ENCODE assay signal across 8 cellular contexts in the genomic region with DNA sequence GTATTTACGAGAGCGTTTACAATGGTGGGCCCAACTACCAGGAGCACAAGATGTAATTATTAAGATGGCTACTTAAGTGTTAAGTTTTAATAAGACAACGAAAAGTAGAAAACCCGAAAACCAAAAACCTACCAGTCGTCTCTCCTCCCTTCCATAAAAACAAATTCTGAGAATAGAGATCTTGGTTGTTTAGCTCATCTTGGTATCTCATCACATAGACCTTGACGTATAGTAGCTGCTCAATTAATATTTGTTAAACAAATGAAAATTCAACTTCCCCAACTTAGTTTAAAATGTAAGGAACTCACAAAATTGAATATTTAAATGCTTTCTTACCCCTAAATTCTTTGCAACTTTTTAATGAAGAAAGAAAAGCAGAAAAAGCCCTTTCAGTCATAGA. TPM values are rescaled to one million over a fixed set of nuclear protein-coding genes. Genes with fewer than 3 reads are reported as not detected.
DNase-seq lines count a peak whose midpoint lies in the region; ATAC-seq and TF ChIP-seq lines count a peak whose summit lies in the region.

No MANE protein-coding gene starts in this region.

- H3K36me3 Mint-ChIP-seq in IgD-negative memory B cell, result peaks cover 5% of the 10 kb centered on the region
- peaks cover 6 to 31% (median 25%) of the 10 kb centered on the region in 5 donors for H3K36me3 Mint-ChIP-seq in naive thymus-derived CD4-positive, alpha-beta T cell

- CTCF ChIA-PET in naive thymus-derived CD4-positive, alpha-beta T cell (lab: Charles Lee), result interaction anchor here (1.0 to 1.3 kb wide), 3 partner anchors 49 to 180 kb away, joined by 3 read pairs; no protein-coding TSS in a partner anchor

- ATAC-seq in naive thymus-derived CD4-positive, alpha-beta T cell, result no peak
- no peak for ATAC-seq in GM21717 (IDR thresholded peaks at IDR 0.05; ENCODE audit: unreplicated experiment)
- ATAC-seq in left lobe of liver, result no peak

- H2AFZ ChIP-seq in ACC112 (ENCODE audit: low read length, unreplicated experiment), result peak overlapping the region; percentile 96

- H3K79me2 ChIP-seq in ACC112 (ENCODE audit: control insufficient read depth, insufficient read depth, low read length, unreplicated experiment), result peaks cover 17% of the 10 kb centered on the region

- H3K27me3 ChIP-seq in ACC112 (ENCODE audit: insufficient read depth, low read length), result no peaks in the 10 kb centered on the region
- H3K27me3 ChIP-seq in colonic mucosa, result no peaks in the 10 kb centered on the region
- no peaks in the 10 kb centered on the region for H3K27me3 ChIP-seq in naive thymus-derived CD4-positive, alpha-beta T cell (ENCODE audit: control insufficient read depth in 2 of 2, insufficient read depth in 2 of 2, low read length in 2 of 2)

- no peak for DNase-seq in colonic mucosa
- no peak for DNase-seq in naive thymus-derived CD4-positive, alpha-beta T cell
- no peak for DNase-seq in NCI-H2171 (lab: John Stamatoyannopoulos, UW)
- no peak for DNase-seq in left lobe of liver (ENCODE audit: low spot score)
- no peak for DNase-seq in anterior cingulate cortex (lab: John Stamatoyannopoulos, UW)

- no peaks in the 10 kb centered on the region for H3K27me3 Mint-ChIP-seq in IgD-negative memory B cell
- H3K27me3 Mint-ChIP-seq in naive thymus-derived CD4-positive, alpha-beta T cell, result no peaks in the 10 kb centered on the region

- intact Hi-C loops in colonic mucosa (cut with DNase I), result loop anchor here (5.0 to 10.0 kb wide), 3 partner anchors 88 to 811 kb away; partner anchors contain the start of gene FAM76B
- intact Hi-C loops in naive thymus-derived CD4-positive, alpha-beta T cell (cut with micrococcal nuclease), result loop anchor here (5.0 kb wide), 7 partner anchors 163 to 1777 kb away; partner anchors contain the start of genes MED17 (in 1 of the 2) and SLC36A4 (in 1 of the 2)

- H3K9me3 Mint-ChIP-seq in IgD-negative memory B cell, result no peaks in the 10 kb centered on the region
- H3K9me3 Mint-ChIP-seq in naive thymus-derived CD4-positive, alpha-beta T cell, result peaks cover 0 to 5% (median 0%) of the 10 kb centered on the region in 11 donors

- TF ChIP-seq CTCF in colonic mucosa (IDR thresholded peaks at IDR 0.05), result no peak

- H3K27ac Mint-ChIP-seq in IgD-negative memory B cell, result peak overlapping the region in 2 of 3 donors; percentile 71 to 80
- peak overlapping the region in 8 of 9 donors; percentile 92 to 100 (median 96) for H3K27ac Mint-ChIP-seq in naive thymus-derived CD4-positive, alpha-beta T cell

- H3K9me3 ChIP-seq in colonic mucosa, result no peaks in the 10 kb centered on the region
- no peaks in the 10 kb centered on the region for H3K9me3 ChIP-seq in naive thymus-derived CD4-positive, alpha-beta T cell (ENCODE audit: control insufficient read depth in 2 of 3, low read length in 3 of 3)

- H3K4me1 Mint-ChIP-seq in IgD-negative memory B cell, result peaks cover 3 to 21% (median 16%) of the 10 kb centered on the region in 3 donors
- H3K4me1 Mint-ChIP-seq in naive thymus-derived CD4-positive, alpha-beta T cell, result peaks cover 13 to 54% (median 30%) of the 10 kb centered on the region in 7 donors

- peak overlapping the region; percentile 96 to 100 (median 98) for H3K4me3 Mint-ChIP-seq in IgD-negative memory B cell
- H3K4me3 Mint-ChIP-seq in naive thymus-derived CD4-positive, alpha-beta T cell, result peak overlapping the region; percentile 88 to 100 (median 96)

- POLR2A ChIA-PET in naive thymus-derived CD4-positive, alpha-beta T cell (lab: Charles Lee), result interaction anchor here (1.0 to 5.3 kb wide), 6 partner anchors 9 to 1040 kb away, joined by 4 to 53 read pairs (median 6); partner anchors contain the start of genes ENDOD1 and SRSF8

- H3K36me3 ChIP-seq in ACC112 (ENCODE audit: insufficient read depth, low read length) (peaks cover 22% of the 10 kb centered on the region), colonic mucosa (peaks cover 13% of the 10 kb centered on the region)
- H3K36me3 ChIP-seq in naive thymus-derived CD4-positive, alpha-beta T cell (ENCODE audit: control insufficient read depth in 2 of 3, insufficient read depth in 3 of 3, low read length in 3 of 3), result peaks cover 21 to 28% (median 23%) of the 10 kb centered on the region in 3 experiments

- peak overlapping the region; percentile 63 for H3K27ac ChIP-seq in ACC112 (ENCODE audit: low read depth, low read length)
- H3K27ac ChIP-seq in colonic mucosa, result no peak overlapping the region
- peak overlapping the region; percentile 91 for H3K27ac ChIP-seq in naive thymus-derived CD4-positive, alpha-beta T cell (ENCODE audit: low read depth, low read length)

- H3K4me1 ChIP-seq in ACC112 (ENCODE audit: control insufficient read depth, insufficient read depth, low read length, unreplicated experiment), result peaks cover 10% of the 10 kb centered on the region
- peaks cover 9% of the 10 kb centered on the region for H3K4me1 ChIP-seq in colonic mucosa
- peaks cover 9 to 13% of the 10 kb centered on the region in 2 donors for H3K4me1 ChIP-seq in naive thymus-derived CD4-positive, alpha-beta T cell (ENCODE audit: control insufficient read depth in 2 of 2, insufficient read depth in 2 of 2, low read length in 2 of 2)

- H3K9ac ChIP-seq in colonic mucosa (ENCODE audit: low read depth in 2 of 2, low read length in 2 of 2), result peak overlapping the region in 1 of 2 donors; percentile 46

- H3K4me3 ChIP-seq in ACC112 (ENCODE audit: low read depth, low read length) (peak overlapping the region; percentile 85), colonic mucosa (peak overlapping the region; percentile 90)
- peak overlapping the region; percentile 81 for H3K4me3 ChIP-seq in naive thymus-derived CD4-positive, alpha-beta T cell (ENCODE audit: low read length)

RNA-seq across cellular contexts. Expression of gene KDM4D, which starts 0.7 kb away (rescaled TPM):
- polyA plus RNA-seq in IgD-negative memory B cell, result 0.99 TPM
- total RNA-seq in colonic mucosa, result under 1 TPM in 1 of 2 donors, not detected in 1; 0.20 TPM
- total RNA-seq in naive thymus-derived CD4-positive, alpha-beta T cell, result under 1 TPM; 0.32 to 0.70 (median 0.68) TPM
- under 1 TPM; 0.44 to 0.66 TPM for polyA plus RNA-seq in naive thymus-derived CD4-positive, alpha-beta T cell
- total RNA-seq in left lobe of liver, result 0.23 TPM

RNA-seq across cellular contexts. Expression of gene CWC15, which starts 0.8 kb away (rescaled TPM):
- 56.3 TPM for polyA plus RNA-seq in IgD-negative memory B cell
- 10 to 100 TPM; 40.4 to 47.5 TPM for total RNA-seq in colonic mucosa
- total RNA-seq in naive thymus-derived CD4-positive, alpha-beta T cell, result 10 to 100 TPM; 64.1 to 94.7 (median 66.8) TPM
- 10 to 100 TPM; 47.8 to 71.0 TPM for polyA plus RNA-seq in naive thymus-derived CD4-positive, alpha-beta T cell
- 22.2 TPM for total RNA-seq in left lobe of liver

RNA-seq across cellular contexts. Expression of gene KDM4E, which starts 50.9 kb away (rescaled TPM):
- not detected for polyA plus RNA-seq in IgD-negative memory B cell
- total RNA-seq in colonic mucosa, result not detected
- total RNA-seq in naive thymus-derived CD4-positive, alpha-beta T cell, result not detected
- polyA plus RNA-seq in naive thymus-derived CD4-positive, alpha-beta T cell, result not detected
- not detected for total RNA-seq in left lobe of liver
